In the genomic region with DNA sequence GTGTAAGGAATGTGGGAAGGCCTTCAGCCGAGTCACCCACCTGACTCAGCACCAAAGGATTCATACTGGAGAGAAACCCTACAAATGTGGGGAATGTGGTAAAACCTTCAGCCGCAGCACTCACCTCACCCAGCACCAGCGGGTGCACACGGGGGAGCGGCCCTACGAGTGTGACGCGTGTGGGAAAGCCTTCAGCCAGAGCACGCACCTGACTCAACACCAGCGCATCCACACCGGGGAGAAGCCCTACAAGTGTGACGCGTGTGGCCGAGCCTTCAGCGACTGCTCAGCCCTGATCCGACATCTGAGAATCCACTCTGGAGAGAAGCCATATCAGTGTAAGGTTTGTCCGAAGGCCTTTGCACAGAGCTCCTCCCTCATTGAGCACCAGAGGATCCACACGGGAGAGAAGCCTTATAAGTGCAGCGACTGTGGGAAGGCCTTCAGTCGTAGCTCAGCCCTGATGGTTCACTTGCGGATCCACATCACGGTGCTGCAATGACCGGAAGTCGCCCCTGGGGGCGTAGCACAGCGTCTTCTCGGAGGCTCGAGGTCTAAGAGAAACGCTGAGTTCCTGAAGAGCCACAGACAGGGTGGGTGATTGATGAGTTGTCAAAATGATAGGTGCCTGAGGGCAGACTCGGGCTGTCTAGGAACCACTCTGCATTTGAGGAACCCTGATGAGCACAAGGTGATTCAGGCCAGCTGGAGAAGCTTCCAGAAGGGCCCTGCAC, we compare ENCODE assay signal across 16 cellular contexts. TPM values are rescaled to one million over a fixed set of nuclear protein-coding genes. Genes with fewer than 3 reads are reported as not detected.
A peak's percentile ranks its signal among the peaks of the same experiment; 100 is the strongest.
DNase-seq lines count a peak whose midpoint lies in the region; ATAC-seq and TF ChIP-seq lines count a peak whose summit lies in the region.
"Had no signal": no experiment of that assay in that cellular context is flagged by ENCODE, and none has a peak within 500 bp of the region (broad histone marks: within the 10 kb centered on the region; RNA-seq: fewer than 3 reads in every experiment).

No MANE protein-coding gene starts in this region.

- no peak overlapping the region for H2BK5ac ChIP-seq in IMR-90 (ENCODE audit: low read depth, low read length, poor library complexity, severe bottlenecking)

- no peak overlapping the region for H3K9ac ChIP-seq in IMR-90 (ENCODE audit: low read depth, low read length)
- H3K9ac ChIP-seq: parathyroid adenoma had no signal

- H3K79me1 ChIP-seq in IMR-90 (ENCODE audit: low read depth in 1 of 2, low read length in 2 of 2) = peaks cover 25 to 49% of the 10 kb centered on the region in 2 experiments

- H2BK15ac ChIP-seq in IMR-90 (ENCODE audit: low read depth, low read length) = no peak overlapping the region

- no peak overlapping the region for H2AFZ ChIP-seq in IMR-90 (replicated peaks; ENCODE audit: low read length, poor library complexity)
- H2AFZ ChIP-seq: parathyroid adenoma had no signal

- CTCF ChIA-PET in IMR-90 (lab: Yijun Ruan, JAX) = no interaction called here

- H3K27ac ChIP-seq in 22Rv1 (no peak overlapping the region), IMR-90 (ENCODE audit: insufficient read depth, low read length) (no peak overlapping the region)
- H3K27ac ChIP-seq: HL-60, parathyroid adenoma had no signal

- H3K18ac ChIP-seq in IMR-90 (ENCODE audit: low read depth, low read length) = no peak overlapping the region

- no peak for ATAC-seq in IMR-90 (ENCODE audit: low read depth)
- ATAC-seq in esophagus mucosa = peak; percentile 7
- no peak for ATAC-seq in HG03280 (IDR thresholded peaks at IDR 0.05; ENCODE audit: unreplicated experiment)
- ATAC-seq in GM21723 (IDR thresholded peaks at IDR 0.05; ENCODE audit: unreplicated experiment) = no peak
- ATAC-seq: CD8-positive, alpha-beta T cell had no signal

- no peak overlapping the region for H3K14ac ChIP-seq in IMR-90 (replicated peaks; ENCODE audit: low read depth, low read length)

- POLR2A ChIA-PET in IMR-90 (lab: Charles Lee; ENCODE audit: unreplicated experiment) = no interaction called here

- H3K4me2 ChIP-seq in IMR-90 (ENCODE audit: low read depth, low read length) = no peak overlapping the region

- no TSS peak for BruUV-seq in IMR-90 (replicated peaks; lab: Mats Ljungman, UMichigan)

- no peak overlapping the region for H4K8ac ChIP-seq in IMR-90 (ENCODE audit: low read depth in 2 of 2, low read length in 2 of 2)

- intact Hi-C loops in IMR-90 (cut with micrococcal nuclease) = no loop called here

- in situ Hi-C loops in IMR-90 (cut with MboI; ENCODE audit: low sequenced_read_pairs) = no loop called here

- DNase-seq in IMR-90 (peak; percentile 7), BE2C (no peak)
- DNase-seq: activated CD4-positive, alpha-beta T cell treated with anti-CD3 and anti-CD28 coated beads, Interleukin-2, amount 10 ng/mL, durations not matched to agents 24 days and 14 days; activated naive CD8-positive, alpha-beta T cell treated with anti-CD3 and anti-CD28 coated beads, Interleukin-2, amount 10 ng/mL, durations not matched to agents 7 days and 5 days; CD8-positive, alpha-beta T cell; Kasumi-1; kidney; NCI-H2029; NCI-H526 treated with DMSO at 0.1 percent for 48 hours; substantia nigra had no signal

- peak; percentile 16; the same call in 1 of the 2 replicates for TF ChIP-seq CTCF in 22Rv1 (IDR thresholded peaks at IDR 0.05)
- TF ChIP-seq CTCF in IMR-90 (conservative IDR thresholded peaks at IDR 0.05; ENCODE audit: low read depth, low read length) = no peak
- no peak for TF ChIP-seq CTCF in BE2C (IDR thresholded peaks at IDR 0.05; ENCODE audit: low read depth, low read length)

- H3K9me3 ChIP-seq in IMR-90 (ENCODE audit: control insufficient read depth, insufficient read depth, low read length) = peaks cover 15% of the 10 kb centered on the region
- no peaks in the 10 kb centered on the region for H3K9me3 ChIP-seq in BE2C

- H3K27me3 ChIP-seq in IMR-90 (ENCODE audit: control insufficient read depth, insufficient read depth, low read length) = no peaks in the 10 kb centered on the region
- H3K27me3 ChIP-seq in BE2C = no peaks in the 10 kb centered on the region

- H2BK120ac ChIP-seq in IMR-90 (ENCODE audit: low read depth, low read length) = no peak overlapping the region

- dilution Hi-C loops in IMR-90 (cut with HindIII; ENCODE audit: low sequenced_read_pairs, unreplicated experiment) = no loop called here

- no peak overlapping the region for H2BK20ac ChIP-seq in IMR-90 (ENCODE audit: low read depth, low read length)

- H2AK9ac ChIP-seq in IMR-90 (replicated peaks; ENCODE audit: low read depth, low read length, poor library complexity) = peak overlapping the region; percentile 37

- H4K91ac ChIP-seq in IMR-90 (ENCODE audit: insufficient read depth, low read depth, low read length) = no peak overlapping the region

- no peak overlapping the region for H2AK5ac ChIP-seq in IMR-90 (ENCODE audit: low read depth, low read length)

- no peak for TF ChIP-seq POLR2A in IMR-90 (IDR thresholded peaks at IDR 0.05; ENCODE audit: low read depth, low read length)

- H3K4ac ChIP-seq in IMR-90 (ENCODE audit: low read depth, low read length) = no peak overlapping the region

- peaks cover 10% of the 10 kb centered on the region; the same call in 1 of the 2 replicates for H3K9me1 ChIP-seq in IMR-90 (ENCODE audit: insufficient read depth, low read length)

- H3K23ac ChIP-seq in IMR-90 (ENCODE audit: low read depth, low read length) = no peak overlapping the region

- no peak overlapping the region for H4K5ac ChIP-seq in IMR-90 (ENCODE audit: low read depth, low read length)

- peaks cover 12% of the 10 kb centered on the region; the same call in 1 of the 2 replicates for H4K20me1 ChIP-seq in IMR-90 (ENCODE audit: insufficient read depth, low read length)

- no peak for TF ChIP-seq RAD21 in IMR-90 (IDR thresholded peaks at IDR 0.05; ENCODE audit: low read length)

- no peak overlapping the region for H3K56ac ChIP-seq in IMR-90 (ENCODE audit: extremely low read depth, insufficient read depth, low read length)

- H3K36me3 ChIP-seq in IMR-90 (ENCODE audit: control insufficient read depth, insufficient read depth, low read length) = peaks cover 47% of the 10 kb centered on the region
- H3K36me3 ChIP-seq in BE2C = peaks cover 46% of the 10 kb centered on the region

- H3K4me1 ChIP-seq in IMR-90 (ENCODE audit: control insufficient read depth, insufficient read depth, low read length) (no peaks in the 10 kb centered on the region), BE2C (no peaks in the 10 kb centered on the region)
- H3K4me1 ChIP-seq: parathyroid adenoma had no signal

- H3K4me3 ChIP-seq in IMR-90 (ENCODE audit: insufficient read depth, low read depth, low read length) (no peak overlapping the region), BE2C (ENCODE audit: low read depth, low read length) (no peak overlapping the region)

- WGBS in IMR-90 (ENCODE audit: extremely low coverage in 2 of 2, insufficient read length in 1 of 2), 2 experiments = 72% methylated on average over 19 of the region's 30 CpGs; no CpG with 5 or more reads in 1 of the 2 experiments

TF ChIP-seq in IMR-90, 13 proteins besides CTCF, POLR2A, EP300 and RAD21 (continues in another document):
- TF ChIP-seq FOS (IDR thresholded peaks at IDR 0.05; ENCODE audit: low read depth, low read length) (no peak), MXI1 (IDR thresholded peaks at IDR 0.05; ENCODE audit: borderline replicate concordance, low read depth, low read length) (no peak), MAFK (IDR thresholded peaks at IDR 0.05; ENCODE audit: low read depth, low read length) (no peak), NFE2L2 (IDR thresholded peaks at IDR 0.05; ENCODE audit: low read depth, low read length) (no peak), CEBPB (IDR thresholded peaks at IDR 0.05; ENCODE audit: low read depth, low read length) (no peak), MAZ (IDR thresholded peaks at IDR 0.05; ENCODE audit: borderline replicate concordance, low read depth, low read length) (no peak)
- TF ChIP-seq, protein P1, sequence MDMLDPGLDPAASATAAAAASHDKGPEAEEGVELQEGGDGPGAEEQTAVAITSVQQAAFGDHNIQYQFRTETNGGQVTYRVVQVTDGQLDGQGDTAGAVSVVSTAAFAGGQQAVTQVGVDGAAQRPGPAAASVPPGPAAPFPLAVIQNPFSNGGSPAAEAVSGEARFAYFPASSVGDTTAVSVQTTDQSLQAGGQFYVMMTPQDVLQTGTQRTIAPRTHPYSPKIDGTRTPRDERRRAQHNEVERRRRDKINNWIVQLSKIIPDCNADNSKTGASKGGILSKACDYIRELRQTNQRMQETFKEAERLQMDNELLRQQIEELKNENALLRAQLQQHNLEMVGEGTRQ (IDR thresholded peaks at IDR 0.05; ENCODE audit: low read depth, low read length) = no peak

RNA-seq across cellular contexts. Expression of a gene that starts 12.2 kb away (rescaled TPM):
- total RNA-seq in IMR-90 (2012; rRNA removed) (1.9 and 2.5 TPM in 2 replicates), esophagus mucosa (2.5 TPM)
- 1.8 and 2.2 TPM in 2 replicates for polyA plus RNA-seq in IMR-90 (2012; rRNA removed)
- polyA plus RNA-seq in IMR-90 (2012; cell fraction: cytosol; rRNA removed) = 1.1 and 1.4 TPM in 2 replicates
- 1.7 and 2.3 TPM in 2 replicates for polyA plus RNA-seq in IMR-90 (2012; cell fraction: nucleus; rRNA removed; ENCODE audit: low replicate concordance)
- 4.2 TPM for polyA plus RNA-seq in BE2C (2012; ENCODE audit: insufficient read depth, insufficient read length, low read depth)

RNA-seq across cellular contexts. Expression of a gene that starts 14.3 kb away (rescaled TPM):
- 4.5 and 6.4 TPM in 2 replicates for total RNA-seq in IMR-90 (2012; rRNA removed)
- polyA plus RNA-seq in IMR-90 (2012; rRNA removed) = 54.5 and 65.7 TPM in 2 replicates
- 40.0 and 43.7 TPM in 2 replicates for polyA plus RNA-seq in IMR-90 (2012; cell fraction: cytosol; rRNA removed)
- 10.3 and 18.0 TPM in 2 replicates for polyA plus RNA-seq in IMR-90 (2012; cell fraction: nucleus; rRNA removed; ENCODE audit: low replicate concordance)
- total RNA-seq in esophagus mucosa = 3.5 TPM
- 13.3 TPM for polyA plus RNA-seq in BE2C (2012; ENCODE audit: insufficient read depth, insufficient read length, low read depth)

RNA-seq across cellular contexts. Expression of a gene that starts 23.6 kb away (rescaled TPM):
- total RNA-seq in IMR-90 (2012; rRNA removed) = 0.18 and 0.56 TPM in 2 replicates
- 0.24 and 0.27 TPM in 2 replicates for polyA plus RNA-seq in IMR-90 (2012; rRNA removed)
- 0.25 TPM in 2 replicates for polyA plus RNA-seq in IMR-90 (2012; cell fraction: cytosol; rRNA removed)
- 1.2 and 4.0 TPM in 2 replicates for polyA plus RNA-seq in IMR-90 (2012; cell fraction: nucleus; rRNA removed; ENCODE audit: low replicate concordance)
- total RNA-seq in esophagus mucosa = 1.1 TPM
- polyA plus RNA-seq in BE2C (2012; ENCODE audit: insufficient read depth, insufficient read length, low read depth) = 3.1 TPM

RNA-seq across cellular contexts. Expression of a gene that starts 33.8 kb away (rescaled TPM):
- total RNA-seq in IMR-90 (2012; rRNA removed) (30.8 and 33.0 TPM in 2 replicates), esophagus mucosa (18.6 TPM)
- polyA plus RNA-seq in IMR-90 (2012; rRNA removed) = 34.9 and 39.3 TPM in 2 replicates
- polyA plus RNA-seq in IMR-90 (2012; cell fraction: cytosol; rRNA removed) = 35.9 and 46.5 TPM in 2 replicates
- 33.6 and 98.9 TPM in 2 replicates for polyA plus RNA-seq in IMR-90 (2012; cell fraction: nucleus; rRNA removed; ENCODE audit: low replicate concordance)
- polyA plus RNA-seq in BE2C (2012; ENCODE audit: insufficient read depth, insufficient read length, low read depth) = 105 TPM

RNA-seq across cellular contexts. Expression of a gene that starts 41.8 kb away (rescaled TPM):
- total RNA-seq in IMR-90 (2012; rRNA removed) (0.54 and 0.56 TPM in 2 replicates), esophagus mucosa (2.7 TPM)
- polyA plus RNA-seq in IMR-90 (2012; rRNA removed) = 1.2 and 1.9 TPM in 2 replicates
- 1.7 and 1.9 TPM in 2 replicates for polyA plus RNA-seq in IMR-90 (2012; cell fraction: cytosol; rRNA removed)
- 0.97 and 3.2 TPM in 2 replicates for polyA plus RNA-seq in IMR-90 (2012; cell fraction: nucleus; rRNA removed; ENCODE audit: low replicate concordance)
- polyA plus RNA-seq in BE2C (2012; ENCODE audit: insufficient read depth, insufficient read length, low read depth) = 1.4 TPM
